In the genomic region with DNA sequence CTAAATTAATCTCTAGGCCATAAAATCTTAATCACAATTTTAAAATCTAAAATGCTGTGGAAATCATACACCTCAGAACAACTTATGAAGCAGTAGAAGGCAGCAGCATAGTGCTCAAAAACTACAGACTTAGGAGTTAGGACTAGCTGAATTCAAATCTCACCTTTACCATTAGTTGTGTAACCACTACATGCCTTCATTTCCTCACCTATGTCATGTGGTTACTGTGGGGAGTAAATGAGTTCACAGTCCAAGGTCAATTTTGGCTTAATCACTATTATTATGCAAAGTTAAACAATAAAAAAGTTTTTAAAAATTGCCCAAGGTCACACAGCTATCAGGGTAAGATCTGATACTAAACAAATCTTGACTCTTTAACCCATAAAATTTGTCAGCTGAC, we compare ENCODE assay signal across 1 cellular context.
TF ChIP-seq lines count a peak whose summit lies in the region.

No MANE protein-coding gene starts in this region.

TF ChIP-seq in K562, 482 proteins besides CTCF, POLR2A, EP300 and RAD21 (continued from another document):
- TF ChIP-seq, protein P1, sequence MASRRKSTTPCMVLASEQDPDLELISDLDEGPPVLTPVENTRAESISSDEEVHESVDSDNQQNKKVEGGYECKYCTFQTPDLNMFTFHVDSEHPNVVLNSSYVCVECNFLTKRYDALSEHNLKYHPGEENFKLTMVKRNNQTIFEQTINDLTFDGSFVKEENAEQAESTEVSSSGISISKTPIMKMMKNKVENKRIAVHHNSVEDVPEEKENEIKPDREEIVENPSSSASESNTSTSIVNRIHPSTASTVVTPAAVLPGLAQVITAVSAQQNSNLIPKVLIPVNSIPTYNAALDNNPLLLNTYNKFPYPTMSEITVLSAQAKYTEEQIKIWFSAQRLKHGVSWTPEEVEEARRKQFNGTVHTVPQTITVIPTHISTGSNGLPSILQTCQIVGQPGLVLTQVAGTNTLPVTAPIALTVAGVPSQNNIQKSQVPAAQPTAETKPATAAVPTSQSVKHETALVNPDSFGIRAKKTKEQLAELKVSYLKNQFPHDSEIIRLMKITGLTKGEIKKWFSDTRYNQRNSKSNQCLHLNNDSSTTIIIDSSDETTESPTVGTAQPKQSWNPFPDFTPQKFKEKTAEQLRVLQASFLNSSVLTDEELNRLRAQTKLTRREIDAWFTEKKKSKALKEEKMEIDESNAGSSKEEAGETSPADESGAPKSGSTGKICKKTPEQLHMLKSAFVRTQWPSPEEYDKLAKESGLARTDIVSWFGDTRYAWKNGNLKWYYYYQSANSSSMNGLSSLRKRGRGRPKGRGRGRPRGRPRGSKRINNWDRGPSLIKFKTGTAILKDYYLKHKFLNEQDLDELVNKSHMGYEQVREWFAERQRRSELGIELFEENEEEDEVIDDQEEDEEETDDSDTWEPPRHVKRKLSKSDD (conservative IDR thresholded peaks at IDR 0.05; ENCODE audit: low read length): no peak
- TF ChIP-seq SIRT6 (IDR thresholded peaks at IDR 0.05; ENCODE audit: low read depth, low read length): no peak
TF ChIP-seq in K562: peak in this region for 0.
